ENCODE assay signal across 24 cellular contexts in genomic region chr18:64765908-64766307, GRCh38.
"Had no signal": no experiment of that assay in that cellular context is flagged by ENCODE, and none has a peak within 500 bp of the region (broad histone marks: within the 10 kb centered on the region; RNA-seq: fewer than 3 reads in every experiment).

No MANE protein-coding gene starts in this region.

- H3K27me3 ChIP-seq: MG63, SJCRH30 had no signal

- H3K9ac ChIP-seq: KMS-11 had no signal

- ATAC-seq: K562, SK-N-SH treated with all-trans-retinoic acid at 6 μM for 48 hours had no signal

- H3K9me3 Mint-ChIP-seq: IgD-negative memory B cell had no signal

- H3K27ac ChIP-seq: KMS-11, RWPE1, SJCRH30 had no signal

- H3K36me3 ChIP-seq: MG63, SJCRH30 had no signal

- H3K4me1 ChIP-seq: SJCRH30 had no signal

- H3K4me2 ChIP-seq: KMS-11 had no signal

- H3K27me3 Mint-ChIP-seq: IgD-negative memory B cell had no signal

- H3K27ac Mint-ChIP-seq: IgD-negative memory B cell had no signal

- H3K4me3 ChIP-seq: K562, MG63, SJCRH30 had no signal

- H3K9me3 ChIP-seq: MG63, SJCRH30 had no signal

- DNase-seq: Kasumi-1, MG63, NCI-H1092, NCI-H1105 treated with DMSO at 0.1 percent for 48 hours, NCI-H1417 treated with DMSO at 0.1 percent for 48 hours, NCI-H187, NCI-H2029, NCI-H2081 treated with DMSO at 0.1 percent for 48 hours, NCI-H2171, NCI-H226, NCI-H446, NCI-H510A, NCI-H524 treated with DMSO at 0.1 percent for 48 hours, NCI-H69, NCI-H774, OCI-M1, SHP77, SJCRH30, T-helper 1 cell had no signal
